9 cellular contexts compared by ENCODE assay signal in genomic region chr10:101939273-101939635, GRCh38.
DNase-seq lines count a peak whose midpoint lies in the region; ATAC-seq, FAIRE-seq and TF ChIP-seq lines count a peak whose summit lies in the region.
"Had no signal": no experiment of that assay in that cellular context is flagged by ENCODE, and none has a peak within 500 bp of the region (broad histone marks: within the 10 kb centered on the region; RNA-seq: fewer than 3 reads in every experiment).

No MANE protein-coding gene starts in this region.

- no peak overlapping the region for H3K4me3 Mint-ChIP-seq in stimulated activated naive CD8-positive, alpha-beta T cell treated with anti-CD3 and anti-CD28 coated beads, Interleukin-15, amount 100 ng/mL, for 72 hours
- H3K4me3 Mint-ChIP-seq in activated T-helper 2 cell treated with anti-CD3 and anti-CD28 coated beads, Interferon-gamma antibody, Interleukin-2, Interleukin-4, amounts not matched to agents 10 μg/mL and 5 μg/mL and 100 μg/mL, durations not matched to agents 14 hours and 24 hours and 36 hours (ENCODE audit: low read depth): no peak overlapping the region

- TF ChIP-seq CTCF in astrocyte of the spinal cord (IDR thresholded peaks at IDR 0.05; ENCODE audit: low read depth, low read length) (no peak), keratinocyte (optimal IDR thresholded peaks at IDR 0.05 in 1 of 3, IDR thresholded peaks at IDR 0.05 in 1 of 3, conservative IDR thresholded peaks at IDR 0.05 in 1 of 3; ENCODE audit: extremely low read depth in 1 of 3, insufficient read depth in 2 of 3, low read length in 3 of 3) (no peak)

- H3K4me2 ChIP-seq in keratinocyte (ENCODE audit: control insufficient read depth, extremely low read depth, insufficient read depth, low read depth, low read length): peak overlapping the region; percentile 31
- H3K4me2 ChIP-seq: BLaER1 treated with 17β-estradiol and CSF1 and Interleukin-3, amounts not matched to agents 10 nM and 100 nM had no signal

- no peaks in the 10 kb centered on the region for H3K9me3 ChIP-seq in keratinocyte (ENCODE audit: control insufficient read depth, low read depth, low read length)
- H3K9me3 ChIP-seq: BLaER1 treated with 17β-estradiol and CSF1 and Interleukin-3, amounts not matched to agents 10 nM and 100 nM had no signal

- no peaks in the 10 kb centered on the region for H3K9me1 ChIP-seq in keratinocyte (ENCODE audit: control insufficient read depth, extremely low read depth, insufficient read depth, low read length)

- no peaks in the 10 kb centered on the region for H4K20me1 ChIP-seq in keratinocyte (ENCODE audit: control insufficient read depth, extremely low read depth, insufficient read depth, low read length)

- ATAC-seq in stimulated activated naive CD8-positive, alpha-beta T cell treated with anti-CD3 and anti-CD28 coated beads, Interleukin-15, Interleukin-2, amounts not matched to agents 100 U/mL and 50 U/mL, for 24 hours: peak; percentile 66
- no peak for ATAC-seq in stimulated activated naive CD8-positive, alpha-beta T cell treated with anti-CD3 and anti-CD28 coated beads, Interleukin-15, amount 100 ng/mL, for 72 hours
- no peak for ATAC-seq in GM21528 (IDR thresholded peaks at IDR 0.05; ENCODE audit: low FRiP score, unreplicated experiment)
- ATAC-seq in GM19452 (IDR thresholded peaks at IDR 0.05; ENCODE audit: unreplicated experiment): no peak

- H3K27ac Mint-ChIP-seq in stimulated activated naive CD8-positive, alpha-beta T cell treated with anti-CD3 and anti-CD28 coated beads, Interleukin-15, amount 100 ng/mL, for 72 hours: no peak overlapping the region
- H3K27ac Mint-ChIP-seq in activated T-helper 2 cell treated with anti-CD3 and anti-CD28 coated beads, Interferon-gamma antibody, Interleukin-2, Interleukin-4, amounts not matched to agents 10 μg/mL and 5 μg/mL and 100 μg/mL, durations not matched to agents 14 hours and 24 hours and 36 hours: no peak overlapping the region

- H3K4me1 ChIP-seq in keratinocyte (ENCODE audit: control insufficient read depth, extremely low read depth, insufficient read depth, low read length): peaks cover 47% of the 10 kb centered on the region

- intact Hi-C loops in activated T-helper 2 cell treated with anti-CD3 and anti-CD28 coated beads, Interferon-gamma antibody, Interleukin-2, Interleukin-4, amounts not matched to agents 10 μg/mL and 5 μg/mL and 100 μg/mL, durations not matched to agents 14 hours and 24 hours and 36 hours (cut with micrococcal nuclease): no loop called here

- dilution Hi-C loops in keratinocyte (cut with MboI; ENCODE audit: extremely low pct_ligation_motif_present, low sequenced_read_pairs): no loop called here

- H3K9me3 Mint-ChIP-seq in stimulated activated naive CD8-positive, alpha-beta T cell treated with anti-CD3 and anti-CD28 coated beads, Interleukin-15, amount 100 ng/mL, for 72 hours: no peaks in the 10 kb centered on the region
- H3K9me3 Mint-ChIP-seq in activated T-helper 2 cell treated with anti-CD3 and anti-CD28 coated beads, Interferon-gamma antibody, Interleukin-2, Interleukin-4, amounts not matched to agents 10 μg/mL and 5 μg/mL and 100 μg/mL, durations not matched to agents 14 hours and 24 hours and 36 hours: no peaks in the 10 kb centered on the region

- H3K79me2 ChIP-seq in keratinocyte (ENCODE audit: control insufficient read depth, insufficient read depth, low read length): no peaks in the 10 kb centered on the region

- H3K4me3 ChIP-seq in astrocyte of the spinal cord (ENCODE audit: low read depth, low read length) (no peak overlapping the region), keratinocyte (ENCODE audit: control insufficient read depth in 2 of 3, extremely low read depth in 1 of 3, insufficient read depth in 2 of 3, low read depth in 1 of 3, low read length in 3 of 3) (no peak overlapping the region)
- H3K4me3 ChIP-seq: BLaER1 treated with 17β-estradiol and CSF1 and Interleukin-3, amounts not matched to agents 10 nM and 100 nM had no signal

- no peak for DNase-seq in stimulated activated naive CD8-positive, alpha-beta T cell treated with anti-CD3 and anti-CD28 coated beads, Interleukin-15, Interleukin-2, amounts not matched to agents 100 U/mL and 50 U/mL, for 24 hours
- no peak for DNase-seq in stimulated activated naive CD8-positive, alpha-beta T cell treated with anti-CD3 and anti-CD28 coated beads, Interleukin-15, amount 100 ng/mL, for 72 hours
- DNase-seq in astrocyte of the spinal cord (ENCODE audit: low read depth, low spot score) (peak; percentile 86), keratinocyte (ENCODE audit: low read depth, low spot score) (peak; percentile 5)
- no peak for DNase-seq in central memory CD4-positive, alpha-beta T cell
- no peak for DNase-seq in activated T-helper 2 cell treated with anti-CD3 and anti-CD28 coated beads, Interferon-gamma antibody, Interleukin-2, Interleukin-4, amounts not matched to agents 10 μg/mL and 5 μg/mL and 100 μg/mL, durations not matched to agents 14 hours and 24 hours and 36 hours (ENCODE audit: low spot score)

- H3K27me3 ChIP-seq in keratinocyte (ENCODE audit: control insufficient read depth, extremely low read depth, insufficient read depth, low read length): no peaks in the 10 kb centered on the region
- H3K27me3 ChIP-seq: BLaER1 treated with 17β-estradiol and CSF1 and Interleukin-3, amounts not matched to agents 10 nM and 100 nM had no signal

- H3K36me3 ChIP-seq in keratinocyte (ENCODE audit: control insufficient read depth in 2 of 2, extremely low read depth in 1 of 2, insufficient read depth in 2 of 2, low read length in 2 of 2): no peaks in the 10 kb centered on the region

- peak; percentile 60 for FAIRE-seq in keratinocyte (lab: Jason Lieb, UNC)

- in situ Hi-C loops in astrocyte of the spinal cord (cut with HindIII; ENCODE audit: low sequenced_read_pairs): no loop called here

- H3K4me1 Mint-ChIP-seq in stimulated activated naive CD8-positive, alpha-beta T cell treated with anti-CD3 and anti-CD28 coated beads, Interleukin-15, amount 100 ng/mL, for 72 hours: peaks cover 14% of the 10 kb centered on the region
- peaks cover 2% of the 10 kb centered on the region for H3K4me1 Mint-ChIP-seq in activated T-helper 2 cell treated with anti-CD3 and anti-CD28 coated beads, Interferon-gamma antibody, Interleukin-2, Interleukin-4, amounts not matched to agents 10 μg/mL and 5 μg/mL and 100 μg/mL, durations not matched to agents 14 hours and 24 hours and 36 hours (ENCODE audit: low read depth)

- H2AFZ ChIP-seq in keratinocyte (ENCODE audit: control insufficient read depth, low read length): no peak overlapping the region

- peaks cover 19% of the 10 kb centered on the region for H3K36me3 Mint-ChIP-seq in activated T-helper 2 cell treated with anti-CD3 and anti-CD28 coated beads, Interferon-gamma antibody, Interleukin-2, Interleukin-4, amounts not matched to agents 10 μg/mL and 5 μg/mL and 100 μg/mL, durations not matched to agents 14 hours and 24 hours and 36 hours (ENCODE audit: low read depth)

- no peaks in the 10 kb centered on the region for H3K27me3 Mint-ChIP-seq in stimulated activated naive CD8-positive, alpha-beta T cell treated with anti-CD3 and anti-CD28 coated beads, Interleukin-15, amount 100 ng/mL, for 72 hours
- no peaks in the 10 kb centered on the region for H3K27me3 Mint-ChIP-seq in activated T-helper 2 cell treated with anti-CD3 and anti-CD28 coated beads, Interferon-gamma antibody, Interleukin-2, Interleukin-4, amounts not matched to agents 10 μg/mL and 5 μg/mL and 100 μg/mL, durations not matched to agents 14 hours and 24 hours and 36 hours (ENCODE audit: low read depth)

- H3K9ac ChIP-seq in keratinocyte (ENCODE audit: control insufficient read depth, extremely low read depth, insufficient read depth, low read length): peak overlapping the region; percentile 36
- H3K9ac ChIP-seq: BLaER1 treated with 17β-estradiol and CSF1 and Interleukin-3, amounts not matched to agents 10 nM and 100 nM had no signal

- peak overlapping the region; percentile 74 for H3K27ac ChIP-seq in keratinocyte (ENCODE audit: control insufficient read depth, insufficient read depth, low read length)
- H3K27ac ChIP-seq: BLaER1 treated with 17β-estradiol and CSF1 and Interleukin-3, amounts not matched to agents 10 nM and 100 nM had no signal

Comparison
In these comparisons a context has a peak if more than half of its experiments do, and no peak if none do; other contexts are left out.
1. DNase-seq: peak in astrocyte of the spinal cord (single experiment) and keratinocyte (single experiment); none in stimulated activated naive CD8-positive, alpha-beta T cell treated with anti-CD3 and anti-CD28 coated beads, Interleukin-15, Interleukin-2, amounts not matched to agents 100 U/mL and 50 U/mL, for 24 hours (single experiment), stimulated activated naive CD8-positive, alpha-beta T cell treated with anti-CD3 and anti-CD28 coated beads, Interleukin-15, amount 100 ng/mL, for 72 hours (0 of 2), central memory CD4-positive, alpha-beta T cell (single experiment) and activated T-helper 2 cell treated with anti-CD3 and anti-CD28 coated beads, Interferon-gamma antibody, Interleukin-2, Interleukin-4, amounts not matched to agents 10 μg/mL and 5 μg/mL and 100 μg/mL, durations not matched to agents 14 hours and 24 hours and 36 hours (single experiment).